In the genomic region with DNA sequence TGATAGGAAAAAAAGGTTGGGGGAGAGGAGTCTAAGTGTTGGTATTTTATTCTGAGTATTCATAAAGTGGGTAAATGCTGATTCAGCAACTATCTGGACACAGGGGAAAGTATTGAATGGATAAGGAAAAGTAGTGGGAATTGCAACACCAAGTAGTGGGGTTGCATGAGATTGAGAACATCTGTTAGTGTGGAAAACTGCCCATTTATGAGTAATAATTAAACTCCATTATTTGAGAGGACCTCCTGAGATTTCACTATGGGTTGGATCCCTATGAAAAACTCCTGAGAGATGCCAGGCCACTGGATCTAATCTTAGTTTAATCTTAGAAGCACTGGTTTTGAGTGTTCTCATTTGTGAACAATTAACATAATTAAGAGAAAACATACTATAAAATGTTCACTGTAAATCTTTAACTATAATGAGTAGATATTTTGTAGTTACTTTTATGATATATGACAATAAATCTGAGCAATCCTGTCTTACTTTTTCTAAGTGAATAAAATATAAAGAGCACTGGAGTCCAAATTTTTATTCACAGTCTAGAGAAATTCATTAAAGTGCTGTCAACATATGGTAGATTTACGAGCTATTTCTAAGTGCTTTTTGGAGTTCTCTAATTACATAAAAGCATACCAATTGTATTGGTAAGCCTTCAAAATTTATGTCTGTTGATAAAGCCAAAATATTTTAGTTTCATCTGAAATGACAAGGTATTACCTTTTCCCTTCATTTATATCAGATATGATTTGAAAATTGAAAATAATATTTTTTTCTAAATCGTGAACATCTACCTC, we compare ENCODE assay signal across 13 cellular contexts.
A peak's percentile ranks its signal among the peaks of the same experiment; 100 is the strongest.
DNase-seq lines count a peak whose midpoint lies in the region; ATAC-seq and TF ChIP-seq lines count a peak whose summit lies in the region.
"Had no signal": no experiment of that assay in that cellular context is flagged by ENCODE, and none has a peak within 500 bp of the region (broad histone marks: within the 10 kb centered on the region; RNA-seq: fewer than 3 reads in every experiment).

No MANE protein-coding gene starts in this region.

- H3K27me3 ChIP-seq in gastrocnemius medialis = no peaks in the 10 kb centered on the region
- H3K27me3 ChIP-seq: brain microvascular endothelial cell, testis had no signal

- peak; percentile 47 to 56 for ATAC-seq in gastrocnemius medialis

- H3K4me3 ChIP-seq in fibroblast of the aortic adventitia (ENCODE audit: low read depth, low read length) (no peak overlapping the region), gastrocnemius medialis (no peak overlapping the region)
- H3K4me3 ChIP-seq: testis had no signal

- H3K36me3 ChIP-seq in gastrocnemius medialis = no peaks in the 10 kb centered on the region
- H3K36me3 ChIP-seq: brain microvascular endothelial cell had no signal

- TF ChIP-seq POLR2A in gastrocnemius medialis (IDR thresholded peaks at IDR 0.05) = no peak

- peak; percentile 80 for DNase-seq in GM03348 (ENCODE audit: low spot score)
- DNase-seq in SK-N-DZ (ENCODE audit: low spot score) = peak; percentile 49
- DNase-seq in fibroblast of the aortic adventitia (ENCODE audit: low read depth) = peak; percentile 97
- DNase-seq in gastrocnemius medialis = no peak
- no peak for DNase-seq in NCI-H2227 (lab: John Stamatoyannopoulos, UW; ENCODE audit: unreplicated experiment)
- DNase-seq in 8988T = no peak
- no peak for DNase-seq in cerebellar cortex (ENCODE audit: low spot score)
- DNase-seq: activated CD4-positive, alpha-beta T cell treated with anti-CD3 and anti-CD28 coated beads, Interleukin-2, amount 50 U/mL, for 1 hour; brain microvascular endothelial cell; DMS79; NCI-H187; testis had no signal

- intact Hi-C loops in gastrocnemius medialis (cut with DNase I; ENCODE audit: low total_unique reads) = no loop called here

- no peaks in the 10 kb centered on the region for H3K4me1 ChIP-seq in gastrocnemius medialis
- H3K4me1 ChIP-seq: testis had no signal

- H3K27ac ChIP-seq in gastrocnemius medialis = no peak overlapping the region
- H3K27ac ChIP-seq: brain microvascular endothelial cell, epithelial cell of prostate, testis had no signal

- in situ Hi-C loops in gastrocnemius medialis (cut with MboI; ENCODE audit: low sequenced_read_pairs in 4 of 4) = no loop called here

- no peaks in the 10 kb centered on the region for H3K9me3 ChIP-seq in gastrocnemius medialis
- H3K9me3 ChIP-seq: testis had no signal

- TF ChIP-seq CTCF in fibroblast of the aortic adventitia (IDR thresholded peaks at IDR 0.05; ENCODE audit: insufficient read depth, low read length) = no peak
- TF ChIP-seq CTCF in gastrocnemius medialis (IDR thresholded peaks at IDR 0.05 in 4 of 5, conservative IDR thresholded peaks at IDR 0.05 in 1 of 5) = no peak

Comparison
In these comparisons a context has a peak if more than half of its experiments do, and no peak if none do; other contexts are left out.
1. DNase-seq: peak in GM03348 (single experiment), SK-N-DZ (single experiment) and fibroblast of the aortic adventitia (single experiment); none in gastrocnemius medialis (0 of 2), NCI-H2227 (single experiment), 8988T (single experiment) and cerebellar cortex (single experiment).